ENCODE assay signal across 8 cellular contexts in genomic region chr6:34391023-34391485, GRCh38. TPM values are rescaled to one million over a fixed set of nuclear protein-coding genes. Genes with fewer than 3 reads are reported as not detected.
DNase-seq lines count a peak whose midpoint lies in the region; ATAC-seq lines count a peak whose summit lies in the region.

No MANE protein-coding gene starts in this region.

- H3K9me3 Mint-ChIP-seq in activated T-helper 1 cell treated with anti-CD3 and anti-CD28 coated beads, Interleukin-12 subunit alpha, Interleukin-12 subunit beta, Interleukin-2, Interleukin-4 antibody, amounts not matched to agents 30 ng/mL and 10 ng/mL and 1 ng/mL, durations not matched to agents 14 hours and 24 hours and 36 hours: peaks cover 3% of the 10 kb centered on the region
- H3K9me3 Mint-ChIP-seq in stimulated activated naive B cell treated with anti-CD40 and anti-IgM and Interleukin-4, amounts not matched to agents 10 μg/mL and 1 μg/mL and 100 μg/mL, for 72 hours: peaks cover 0 to 1% of the 10 kb centered on the region in 2 donors

- H3K4me2 ChIP-seq in BLaER1 treated with 17β-estradiol and CSF1 and Interleukin-3, amounts not matched to agents 10 nM and 100 nM: peak overlapping the region; percentile 72 to 93 (median 83)

- H3K36me3 ChIP-seq in BLaER1 treated with 17β-estradiol and CSF1 and Interleukin-3, amounts not matched to agents 10 nM and 100 nM: peaks cover 4 to 31% (median 16%) of the 10 kb centered on the region in 11 experiments; a peak in 14 of 22 replicates

- H3K4me3 ChIP-seq in BLaER1 treated with 17β-estradiol and CSF1 and Interleukin-3, amounts not matched to agents 10 nM and 100 nM: peak overlapping the region; percentile 80 to 100 (median 95)

- peaks cover 3% of the 10 kb centered on the region for H3K27me3 Mint-ChIP-seq in activated T-helper 1 cell treated with anti-CD3 and anti-CD28 coated beads, Interleukin-12 subunit alpha, Interleukin-12 subunit beta, Interleukin-2, Interleukin-4 antibody, amounts not matched to agents 30 ng/mL and 10 ng/mL and 1 ng/mL, durations not matched to agents 14 hours and 24 hours and 36 hours (ENCODE audit: insufficient read depth)
- H3K27me3 Mint-ChIP-seq in stimulated activated naive B cell treated with anti-CD40 and anti-IgM and Interleukin-4, amounts not matched to agents 10 μg/mL and 1 μg/mL and 100 μg/mL, for 72 hours: no peaks in the 10 kb centered on the region

- H3K27ac Mint-ChIP-seq in activated T-helper 1 cell treated with anti-CD3 and anti-CD28 coated beads, Interleukin-12 subunit alpha, Interleukin-12 subunit beta, Interleukin-2, Interleukin-4 antibody, amounts not matched to agents 30 ng/mL and 10 ng/mL and 1 ng/mL, durations not matched to agents 14 hours and 24 hours and 36 hours: no peak overlapping the region
- H3K27ac Mint-ChIP-seq in stimulated activated naive B cell treated with anti-CD40 and anti-IgM and Interleukin-4, amounts not matched to agents 10 μg/mL and 1 μg/mL and 100 μg/mL, for 72 hours: no peak overlapping the region

- peaks cover 8 to 52% (median 30%) of the 10 kb centered on the region in 11 experiments; a peak in 20 of 22 replicates for H4K20me1 ChIP-seq in BLaER1 treated with 17β-estradiol and CSF1 and Interleukin-3, amounts not matched to agents 10 nM and 100 nM

- ATAC-seq in stimulated activated naive B cell treated with anti-CD40 and anti-IgM and Interleukin-4, amounts not matched to agents 10 μg/mL and 1 μg/mL and 100 μg/mL, for 72 hours (replicated peaks): no peak
- ATAC-seq in HG02973 (IDR thresholded peaks at IDR 0.05; ENCODE audit: unreplicated experiment): no peak

- no peak overlapping the region for H3K4me3 Mint-ChIP-seq in activated T-helper 1 cell treated with anti-CD3 and anti-CD28 coated beads, Interleukin-12 subunit alpha, Interleukin-12 subunit beta, Interleukin-2, Interleukin-4 antibody, amounts not matched to agents 30 ng/mL and 10 ng/mL and 1 ng/mL, durations not matched to agents 14 hours and 24 hours and 36 hours
- H3K4me3 Mint-ChIP-seq in stimulated activated naive B cell treated with anti-CD40 and anti-IgM and Interleukin-4, amounts not matched to agents 10 μg/mL and 1 μg/mL and 100 μg/mL, for 72 hours: no peak overlapping the region

- peak overlapping the region; percentile 92 to 99 (median 98) for H3K9ac ChIP-seq in BLaER1 treated with 17β-estradiol and CSF1 and Interleukin-3, amounts not matched to agents 10 nM and 100 nM

- peaks cover 46 to 66% (median 56%) of the 10 kb centered on the region in 10 experiments for H3K4me1 ChIP-seq in BLaER1 treated with 17β-estradiol and CSF1 and Interleukin-3, amounts not matched to agents 10 nM and 100 nM

- H3K36me3 Mint-ChIP-seq in activated T-helper 1 cell treated with anti-CD3 and anti-CD28 coated beads, Interleukin-12 subunit alpha, Interleukin-12 subunit beta, Interleukin-2, Interleukin-4 antibody, amounts not matched to agents 30 ng/mL and 10 ng/mL and 1 ng/mL, durations not matched to agents 14 hours and 24 hours and 36 hours (ENCODE audit: low read depth): peaks cover 2% of the 10 kb centered on the region
- peaks cover 3 to 4% of the 10 kb centered on the region in 2 donors for H3K36me3 Mint-ChIP-seq in stimulated activated naive B cell treated with anti-CD40 and anti-IgM and Interleukin-4, amounts not matched to agents 10 μg/mL and 1 μg/mL and 100 μg/mL, for 72 hours

- intact Hi-C loops in activated T-helper 1 cell treated with anti-CD3 and anti-CD28 coated beads, Interleukin-12 subunit alpha, Interleukin-12 subunit beta, Interleukin-2, Interleukin-4 antibody, amounts not matched to agents 30 ng/mL and 10 ng/mL and 1 ng/mL, durations not matched to agents 14 hours and 24 hours and 36 hours (cut with micrococcal nuclease): loop anchor here (1.0 to 10.0 kb wide), 2 partner anchors 103 to 606 kb away; partner anchors contain the start of gene LEMD2

- H3K27ac ChIP-seq in BLaER1 treated with 17β-estradiol and CSF1 and Interleukin-3, amounts not matched to agents 10 nM and 100 nM: peak overlapping the region; percentile 96 to 99 (median 98)

- DNase-seq in HuH-7 (ENCODE audit: low spot score): peak; percentile 44
- DNase-seq in SHP77 treated with DMSO at 0.1 percent for 48 hours (lab: John Stamatoyannopoulos, UW): peak; percentile 9
- DNase-seq in fibroblast of the conjunctiva (ENCODE audit: low read depth): peak; percentile 70
- peak; percentile 70 for DNase-seq in pons (ENCODE audit: low spot score)
- DNase-seq in activated T-helper 1 cell treated with anti-CD3 and anti-CD28 coated beads, Interleukin-12 subunit alpha, Interleukin-12 subunit beta, Interleukin-2, Interleukin-4 antibody, amounts not matched to agents 30 ng/mL and 10 ng/mL and 1 ng/mL, durations not matched to agents 14 hours and 24 hours and 36 hours (ENCODE audit: low spot score): no peak
- DNase-seq in stimulated activated naive B cell treated with anti-CD40 and anti-IgM and Interleukin-4, amounts not matched to agents 10 μg/mL and 1 μg/mL and 100 μg/mL, for 72 hours: no peak

- H3K9me3 ChIP-seq in BLaER1 treated with 17β-estradiol and CSF1 and Interleukin-3, amounts not matched to agents 10 nM and 100 nM (replicated peaks in 1 of 11): peaks cover 0 to 30% (median 17%) of the 10 kb centered on the region in 11 experiments; a peak in 18 of 22 replicates

- no peaks in the 10 kb centered on the region for H3K27me3 ChIP-seq in BLaER1 treated with 17β-estradiol and CSF1 and Interleukin-3, amounts not matched to agents 10 nM and 100 nM

- H3K4me1 Mint-ChIP-seq in activated T-helper 1 cell treated with anti-CD3 and anti-CD28 coated beads, Interleukin-12 subunit alpha, Interleukin-12 subunit beta, Interleukin-2, Interleukin-4 antibody, amounts not matched to agents 30 ng/mL and 10 ng/mL and 1 ng/mL, durations not matched to agents 14 hours and 24 hours and 36 hours (ENCODE audit: low read depth): peaks cover 23% of the 10 kb centered on the region
- H3K4me1 Mint-ChIP-seq in stimulated activated naive B cell treated with anti-CD40 and anti-IgM and Interleukin-4, amounts not matched to agents 10 μg/mL and 1 μg/mL and 100 μg/mL, for 72 hours: peaks cover 14 to 28% of the 10 kb centered on the region in 2 donors

RNA-seq across cellular contexts. Expression of gene NUDT3, which starts 1.4 kb away (rescaled TPM):
- total RNA-seq in activated T-helper 1 cell treated with anti-CD3 and anti-CD28 coated beads, Interleukin-12 subunit alpha, Interleukin-12 subunit beta, Interleukin-2, Interleukin-4 antibody, amounts not matched to agents 30 ng/mL and 10 ng/mL and 1 ng/mL, durations not matched to agents 14 hours and 24 hours and 36 hours: 20.0 and 20.8 TPM in 2 replicates

RNA-seq across cellular contexts. Expression of gene RPS10, which starts 34.8 kb away (rescaled TPM):
- 1,492 and 1,525 TPM in 2 replicates for total RNA-seq in activated T-helper 1 cell treated with anti-CD3 and anti-CD28 coated beads, Interleukin-12 subunit alpha, Interleukin-12 subunit beta, Interleukin-2, Interleukin-4 antibody, amounts not matched to agents 30 ng/mL and 10 ng/mL and 1 ng/mL, durations not matched to agents 14 hours and 24 hours and 36 hours

Comparison
In these comparisons a context has a peak if more than half of its experiments do, and no peak if none do; other contexts are left out.
1. DNase-seq: peak in HuH-7 (single experiment), SHP77 treated with DMSO at 0.1 percent for 48 hours (single experiment), fibroblast of the conjunctiva (single experiment) and pons (single experiment); none in activated T-helper 1 cell treated with anti-CD3 and anti-CD28 coated beads, Interleukin-12 subunit alpha, Interleukin-12 subunit beta, Interleukin-2, Interleukin-4 antibody, amounts not matched to agents 30 ng/mL and 10 ng/mL and 1 ng/mL, durations not matched to agents 14 hours and 24 hours and 36 hours (single experiment) and stimulated activated naive B cell treated with anti-CD40 and anti-IgM and Interleukin-4, amounts not matched to agents 10 μg/mL and 1 μg/mL and 100 μg/mL, for 72 hours (single experiment).